22 cellular contexts compared by ENCODE assay signal in the genomic region with DNA sequence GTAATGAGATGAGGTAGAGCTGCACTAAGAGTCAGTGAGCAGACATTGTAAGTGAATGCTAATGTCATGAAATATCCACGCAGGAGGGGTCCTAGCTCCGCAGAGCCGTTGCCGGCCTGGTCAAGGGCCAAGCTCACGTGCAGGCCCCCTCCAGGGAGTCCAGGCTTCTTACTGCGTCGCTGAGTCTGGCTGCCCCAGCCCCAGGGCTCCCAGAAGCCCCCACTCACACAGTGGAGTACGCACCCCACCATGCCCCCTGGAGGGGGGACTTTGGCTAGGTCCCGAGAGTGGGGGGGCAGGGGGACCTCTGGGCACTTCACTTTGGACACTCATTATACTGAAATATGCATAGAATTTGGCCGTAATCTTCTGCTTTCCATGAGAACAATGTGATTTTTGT. TPM values are rescaled to one million over a fixed set of nuclear protein-coding genes. Genes with fewer than 3 reads are reported as not detected.
DNase-seq lines count a peak whose midpoint lies in the region; ATAC-seq and TF ChIP-seq lines count a peak whose summit lies in the region.
"Had no signal": no experiment of that assay in that cellular context is flagged by ENCODE, and none has a peak within 500 bp of the region (broad histone marks: within the 10 kb centered on the region; RNA-seq: fewer than 3 reads in every experiment).

No MANE protein-coding gene starts in this region.

- no peak overlapping the region for H3K27ac Mint-ChIP-seq in activated naive CD8-positive, alpha-beta T cell treated with anti-CD3 and anti-CD28 coated beads, Interleukin-2, amount 10 ng/mL, durations not matched to agents 7 days and 5 days
- no peak overlapping the region for H3K27ac Mint-ChIP-seq in activated naive CD8-positive, alpha-beta T cell treated with anti-CD3 and anti-CD28 coated beads for 36 hours
- no peak overlapping the region for H3K27ac Mint-ChIP-seq in WTC11
- no peak overlapping the region for H3K27ac Mint-ChIP-seq in CD8-positive, alpha-beta T cell
- H3K27ac Mint-ChIP-seq: activated CD4-positive, alpha-beta T cell treated with anti-CD3 and anti-CD28 coated beads, Interleukin-2, amount 10 ng/mL, durations not matched to agents 24 days and 14 days; activated naive CD4-positive, alpha-beta T cell treated with anti-CD3 and anti-CD28 coated beads, Interleukin-2, amount 50 U/mL, for 24 hours; stimulated activated memory B cell treated with anti-CD40 and anti-IgM and Interleukin-4, amounts not matched to agents 10 μg/mL and 1 μg/mL and 100 μg/mL, for 72 hours had no signal

- H3K4me3 Mint-ChIP-seq in activated naive CD8-positive, alpha-beta T cell treated with anti-CD3 and anti-CD28 coated beads, Interleukin-2, amount 10 ng/mL, durations not matched to agents 7 days and 5 days: no peak overlapping the region
- H3K4me3 Mint-ChIP-seq in activated naive CD8-positive, alpha-beta T cell treated with anti-CD3 and anti-CD28 coated beads for 36 hours: no peak overlapping the region
- no peak overlapping the region for H3K4me3 Mint-ChIP-seq in WTC11
- no peak overlapping the region for H3K4me3 Mint-ChIP-seq in CD8-positive, alpha-beta T cell
- H3K4me3 Mint-ChIP-seq: activated CD4-positive, alpha-beta T cell treated with anti-CD3 and anti-CD28 coated beads, Interleukin-2, amount 10 ng/mL, durations not matched to agents 24 days and 14 days; activated naive CD4-positive, alpha-beta T cell treated with anti-CD3 and anti-CD28 coated beads, Interleukin-2, amount 50 U/mL, for 24 hours; CD4-positive, CD25-positive, alpha-beta regulatory T cell; effector memory CD8-positive, alpha-beta T cell; stimulated activated memory B cell treated with anti-CD40 and anti-IgM and Interleukin-4, amounts not matched to agents 10 μg/mL and 1 μg/mL and 100 μg/mL, for 72 hours had no signal

- H3K9me3 ChIP-seq in mucosa of descending colon (peaks cover 8% of the 10 kb centered on the region), transverse colon (peaks cover 14 to 16% of the 10 kb centered on the region in 2 donors), mesenchymal stem cell (ENCODE audit: control insufficient read depth, low read length) (peaks cover 2% of the 10 kb centered on the region)
- H3K9me3 ChIP-seq in CD8-positive, alpha-beta T cell (ENCODE audit: low read length): no peaks in the 10 kb centered on the region
- H3K9me3 ChIP-seq: testis had no signal

- peaks cover 6% of the 10 kb centered on the region for H3K4me1 Mint-ChIP-seq in activated naive CD8-positive, alpha-beta T cell treated with anti-CD3 and anti-CD28 coated beads, Interleukin-2, amount 10 ng/mL, durations not matched to agents 7 days and 5 days
- peaks cover 1% of the 10 kb centered on the region for H3K4me1 Mint-ChIP-seq in activated naive CD8-positive, alpha-beta T cell treated with anti-CD3 and anti-CD28 coated beads for 36 hours
- H3K4me1 Mint-ChIP-seq in WTC11: peaks cover 6% of the 10 kb centered on the region; the same call in 1 of the 2 replicates
- peaks cover 19% of the 10 kb centered on the region for H3K4me1 Mint-ChIP-seq in CD8-positive, alpha-beta T cell (ENCODE audit: low read depth)
- H3K4me1 Mint-ChIP-seq: stimulated activated memory B cell treated with anti-CD40 and anti-IgM and Interleukin-4, amounts not matched to agents 10 μg/mL and 1 μg/mL and 100 μg/mL, for 72 hours had no signal

- POLR2A ChIA-PET in activated naive CD8-positive, alpha-beta T cell treated with anti-CD3 and anti-CD28 coated beads, Interleukin-2, amount 10 ng/mL, durations not matched to agents 7 days and 5 days (lab: Charles Lee): no interaction called here
- POLR2A ChIA-PET in WTC11 (lab: Charles Lee): no interaction called here
- POLR2A ChIA-PET in CD8-positive, alpha-beta T cell (lab: Charles Lee): no interaction called here

- peaks cover 12% of the 10 kb centered on the region for H3K79me1 ChIP-seq in mesenchymal stem cell (replicated peaks; ENCODE audit: low read length, poor library complexity, severe bottlenecking)

- H3K9ac ChIP-seq in mesenchymal stem cell (ENCODE audit: low read length): no peak overlapping the region

- intact Hi-C loops in mucosa of descending colon (cut with DNase I, micrococcal nuclease) (loop anchor here in 1 of 2 donors (10.0 kb wide), 1 partner anchor 266 kb away; no protein-coding TSS in a partner anchor), transverse colon (cut with DNase I; ENCODE audit: low total_unique reads) (loop anchor here (5.0 kb wide), 2 partner anchors 154 to 224 kb away; no protein-coding TSS in a partner anchor)
- intact Hi-C loops in CD8-positive, alpha-beta T cell (cut with DNase I, micrococcal nuclease): loop anchor here in 1 of 2 experiments (5.0 to 10.0 kb wide), 2 partner anchors 376 to 444 kb away; no protein-coding TSS in a partner anchor

- no peak for TF ChIP-seq EP300 in transverse colon (IDR thresholded peaks at IDR 0.05; ENCODE audit: low read depth)

- H3K9me3 Mint-ChIP-seq in activated naive CD8-positive, alpha-beta T cell treated with anti-CD3 and anti-CD28 coated beads, Interleukin-2, amount 10 ng/mL, durations not matched to agents 7 days and 5 days: peaks cover 3% of the 10 kb centered on the region
- H3K9me3 Mint-ChIP-seq in activated naive CD8-positive, alpha-beta T cell treated with anti-CD3 and anti-CD28 coated beads for 36 hours: peaks cover 7% of the 10 kb centered on the region
- H3K9me3 Mint-ChIP-seq in WTC11: peaks cover 12% of the 10 kb centered on the region
- H3K9me3 Mint-ChIP-seq in CD8-positive, alpha-beta T cell: peaks cover 8% of the 10 kb centered on the region
- H3K9me3 Mint-ChIP-seq: activated CD4-positive, alpha-beta T cell treated with anti-CD3 and anti-CD28 coated beads, Interleukin-2, amount 10 ng/mL, durations not matched to agents 24 days and 14 days had no signal

- TF ChIP-seq POLR2A in transverse colon (IDR thresholded peaks at IDR 0.05): no peak

- no peak overlapping the region for H2BK12ac ChIP-seq in mesenchymal stem cell (ENCODE audit: low read length in 2 of 2)

- H3K4me3 ChIP-seq in mucosa of descending colon (no peak overlapping the region), transverse colon (no peak overlapping the region), mesenchymal stem cell (ENCODE audit: insufficient read depth in 1 of 2, low read depth in 1 of 2, low read length in 2 of 2) (no peak overlapping the region)
- H3K4me3 ChIP-seq in CD8-positive, alpha-beta T cell (ENCODE audit: low read depth, low read length): no peak overlapping the region
- H3K4me3 ChIP-seq: esophagus squamous epithelium, MG63, testis had no signal

- no peak overlapping the region for H3K23ac ChIP-seq in mesenchymal stem cell (ENCODE audit: low read length in 2 of 2)

- no peak overlapping the region for H2AFZ ChIP-seq in mesenchymal stem cell (ENCODE audit: low read depth, low read length)

- no peak overlapping the region for H2BK15ac ChIP-seq in mesenchymal stem cell (ENCODE audit: low read depth, poor library complexity, severe bottlenecking)

- H2AK5ac ChIP-seq in mesenchymal stem cell (ENCODE audit: low read length, severe bottlenecking): no peak overlapping the region

- H3K14ac ChIP-seq in mesenchymal stem cell (ENCODE audit: low read length in 2 of 2): no peak overlapping the region

- in situ Hi-C loops in transverse colon (cut with MboI; ENCODE audit: low pct_ligation_motif_present in 1 of 4, low pct_unique_long_range_greater_than_20kb in 1 of 4, low sequenced_read_pairs in 3 of 4): loop anchor here (25.0 kb wide), 1 partner anchor 269 kb away; no protein-coding TSS in a partner anchor

- no peaks in the 10 kb centered on the region for H3K27me3 ChIP-seq in transverse colon
- H3K27me3 ChIP-seq in CD8-positive, alpha-beta T cell (ENCODE audit: insufficient read depth, low read length): no peaks in the 10 kb centered on the region
- H3K27me3 ChIP-seq in mesenchymal stem cell (ENCODE audit: control insufficient read depth in 1 of 2, insufficient read depth in 1 of 2, low read length in 2 of 2): no peaks in the 10 kb centered on the region
- H3K27me3 ChIP-seq: esophagus squamous epithelium, MG63, testis had no signal

- WGBS in transverse colon (ENCODE audit: low coverage in 1 of 2), 2 donors: 54% methylated on average over 7 of the region's 10 CpGs; no CpG with 5 or more reads in 1 of the 2 donors
- WGBS in mesenchymal stem cell: 78% methylated on average over 7 of the region's 10 CpGs

- H3K27me3 Mint-ChIP-seq in activated naive CD8-positive, alpha-beta T cell treated with anti-CD3 and anti-CD28 coated beads, Interleukin-2, amount 10 ng/mL, durations not matched to agents 7 days and 5 days: no peaks in the 10 kb centered on the region
- no peaks in the 10 kb centered on the region for H3K27me3 Mint-ChIP-seq in activated naive CD8-positive, alpha-beta T cell treated with anti-CD3 and anti-CD28 coated beads for 36 hours
- H3K27me3 Mint-ChIP-seq in WTC11 (ENCODE audit: low read depth): no peaks in the 10 kb centered on the region
- no peaks in the 10 kb centered on the region for H3K27me3 Mint-ChIP-seq in CD8-positive, alpha-beta T cell (ENCODE audit: low read depth)
- H3K27me3 Mint-ChIP-seq: activated CD4-positive, alpha-beta T cell treated with anti-CD3 and anti-CD28 coated beads, Interleukin-2, amount 10 ng/mL, durations not matched to agents 24 days and 14 days; activated naive CD4-positive, alpha-beta T cell treated with anti-CD3 and anti-CD28 coated beads, Interleukin-2, amount 50 U/mL, for 24 hours; CD4-positive, CD25-positive, alpha-beta regulatory T cell; effector memory CD8-positive, alpha-beta T cell; stimulated activated memory B cell treated with anti-CD40 and anti-IgM and Interleukin-4, amounts not matched to agents 10 μg/mL and 1 μg/mL and 100 μg/mL, for 72 hours had no signal

- H3K36me3 Mint-ChIP-seq in activated naive CD8-positive, alpha-beta T cell treated with anti-CD3 and anti-CD28 coated beads, Interleukin-2, amount 10 ng/mL, durations not matched to agents 7 days and 5 days: no peaks in the 10 kb centered on the region
- H3K36me3 Mint-ChIP-seq in activated naive CD8-positive, alpha-beta T cell treated with anti-CD3 and anti-CD28 coated beads for 36 hours: peaks cover 5% of the 10 kb centered on the region
- H3K36me3 Mint-ChIP-seq in WTC11: peaks cover 11% of the 10 kb centered on the region
- peaks cover 12% of the 10 kb centered on the region for H3K36me3 Mint-ChIP-seq in CD8-positive, alpha-beta T cell

- no peak for ATAC-seq in activated naive CD8-positive, alpha-beta T cell treated with anti-CD3 and anti-CD28 coated beads, Interleukin-2, amount 10 ng/mL, durations not matched to agents 7 days and 5 days (ENCODE audit: low read depth)
- ATAC-seq in WTC11 (no peak), mucosa of descending colon (no peak)
- ATAC-seq in CD8-positive, alpha-beta T cell: no peak
- ATAC-seq: effector memory CD8-positive, alpha-beta T cell had no signal

- TF ChIP-seq CTCF in WTC11 (IDR thresholded peaks at IDR 0.05): no peak
- TF ChIP-seq CTCF in mucosa of descending colon (IDR thresholded peaks at IDR 0.05): no peak
- no peak for TF ChIP-seq CTCF in transverse colon (IDR thresholded peaks at IDR 0.05)
- TF ChIP-seq CTCF in CD8-positive, alpha-beta T cell (IDR thresholded peaks at IDR 0.05): no peak

- no peak overlapping the region for H2BK120ac ChIP-seq in mesenchymal stem cell (ENCODE audit: low read depth, low read length)

- no peak overlapping the region for H2BK5ac ChIP-seq in mesenchymal stem cell (ENCODE audit: low read depth, low read length, poor library complexity, severe bottlenecking)

- CTCF ChIA-PET in WTC11 (lab: Charles Lee): interaction anchor here (1.0 to 2.8 kb wide), 4 partner anchors 12 to 262 kb away, joined by 3 to 29 read pairs (median 5); no protein-coding TSS in a partner anchor
- CTCF ChIA-PET in CD8-positive, alpha-beta T cell (lab: Charles Lee): interaction anchor here (1.3 to 3.2 kb wide), 4 partner anchors 119 to 263 kb away, joined by 3 to 28 read pairs (median 4); no protein-coding TSS in a partner anchor

- H3K4me2 ChIP-seq in mesenchymal stem cell (ENCODE audit: low read length, poor library complexity, severe bottlenecking): no peak overlapping the region

- no peak overlapping the region for H4K8ac ChIP-seq in mesenchymal stem cell (ENCODE audit: low read length)

- peak; percentile 26 for DNase-seq in activated naive CD8-positive, alpha-beta T cell treated with anti-CD3 and anti-CD28 coated beads, Interleukin-2, amount 10 ng/mL, durations not matched to agents 7 days and 5 days
- DNase-seq in activated naive CD8-positive, alpha-beta T cell treated with anti-CD3 and anti-CD28 coated beads for 36 hours: no peak
- peak; percentile 18 for DNase-seq in WTC11 (ENCODE audit: low spot score)
- peak in 2 of 3 donors; percentile 20 to 34 for DNase-seq in mucosa of descending colon
- DNase-seq in transverse colon: peak; percentile 1
- DNase-seq in C1 segment of cervical spinal cord (lab: John Stamatoyannopoulos, UW): no peak
- no peak for DNase-seq in CD8-positive, alpha-beta T cell
- no peak for DNase-seq in mesenchymal stem cell
- DNase-seq: activated CD4-positive, alpha-beta T cell treated with anti-CD3 and anti-CD28 coated beads, Interleukin-2, amount 10 ng/mL, durations not matched to agents 24 days and 14 days; activated CD8-positive, alpha-beta memory T cell treated with anti-CD3 and anti-CD28 coated beads, Interleukin-2, amount 50 U/mL, for 48 hours; CD4-positive, CD25-positive, alpha-beta regulatory T cell; DMS53; effector memory CD8-positive, alpha-beta T cell; esophagus squamous epithelium; GOT3; MG63; NCI-H1436 treated with DMSO at 0.1 percent for 48 hours; NCI-H526; stimulated activated CD4-positive, alpha-beta T cell treated with anti-CD3 and anti-CD28 coated beads, Interleukin-1b, Interleukin-23, amount 100 ng/mL, for 48 hours had no signal

- H3K4me1 ChIP-seq in mucosa of descending colon (ENCODE audit: low read depth): no peaks in the 10 kb centered on the region
- H3K4me1 ChIP-seq in transverse colon: peaks cover 0 to 8% (median 3%) of the 10 kb centered on the region in 4 donors
- peaks cover 3% of the 10 kb centered on the region for H3K4me1 ChIP-seq in CD8-positive, alpha-beta T cell (ENCODE audit: insufficient read depth, low read length)
- H3K4me1 ChIP-seq in mesenchymal stem cell (ENCODE audit: control insufficient read depth, insufficient read depth, low read depth, low read length): peaks cover 18% of the 10 kb centered on the region
- H3K4me1 ChIP-seq: testis had no signal

- no peak overlapping the region for H3K27ac ChIP-seq in transverse colon
- H3K27ac ChIP-seq in CD8-positive, alpha-beta T cell (ENCODE audit: low read depth, low read length): no peak overlapping the region
- H3K27ac ChIP-seq in mesenchymal stem cell (ENCODE audit: low read length, poor library complexity, severe bottlenecking): no peak overlapping the region
- H3K27ac ChIP-seq: esophagus squamous epithelium, testis had no signal

- no peak overlapping the region for H4K91ac ChIP-seq in mesenchymal stem cell (ENCODE audit: low read length)

- no peak overlapping the region for H3K4ac ChIP-seq in mesenchymal stem cell (ENCODE audit: low read depth in 1 of 2, low read length in 2 of 2)

- H3K36me3 ChIP-seq in mucosa of descending colon (ENCODE audit: low read depth) (no peaks in the 10 kb centered on the region), transverse colon (peaks cover 0 to 3% (median under 1%) of the 10 kb centered on the region in 4 donors), mesenchymal stem cell (ENCODE audit: control insufficient read depth in 1 of 2, insufficient read depth in 2 of 2, low read depth in 1 of 2, low read length in 2 of 2) (peaks cover 16 to 28% of the 10 kb centered on the region in 2 experiments)
- H3K36me3 ChIP-seq in CD8-positive, alpha-beta T cell (ENCODE audit: insufficient read depth, low read length): no peaks in the 10 kb centered on the region

- peak overlapping the region in 1 of 2 experiments; percentile 9 for H3K18ac ChIP-seq in mesenchymal stem cell (ENCODE audit: low read depth in 1 of 2, low read length in 2 of 2)

RNA-seq across cellular contexts. Expression of a gene that starts 59.2 kb away (rescaled TPM):
- 10 to 100 TPM; 56.7 to 56.9 TPM for total RNA-seq in activated naive CD8-positive, alpha-beta T cell treated with anti-CD3 and anti-CD28 coated beads, Interleukin-2, amount 10 ng/mL, durations not matched to agents 7 days and 5 days
- 10 to 100 TPM; 22.7 to 23.2 TPM for total RNA-seq in activated naive CD8-positive, alpha-beta T cell treated with anti-CD3 and anti-CD28 coated beads for 36 hours
- 36.4 to 37.9 TPM (median 36.6 TPM) in 3 replicates for total RNA-seq in WTC11 (2021)
- total RNA-seq in mucosa of descending colon: 10 to 100 TPM; 33.4 to 51.3 (median 48.4) TPM
- 10 to 100 TPM; 43.4 to 70.5 (median 50.3) TPM for total RNA-seq in transverse colon
- total RNA-seq in CD8-positive, alpha-beta T cell: 100 to 1,000 TPM; 159 to 167 TPM
- 10.2 TPM for polyA plus RNA-seq in mesenchymal stem cell (2013, experiment 1 of 2)
- 10.1 TPM for polyA plus RNA-seq in mesenchymal stem cell (2013, experiment 2 of 2)

Comparison
In these comparisons a context has a peak if more than half of its experiments do, and no peak if none do; other contexts are left out.
1. DNase-seq: peak in activated naive CD8-positive, alpha-beta T cell treated with anti-CD3 and anti-CD28 coated beads, Interleukin-2, amount 10 ng/mL, durations not matched to agents 7 days and 5 days (single experiment), WTC11 (single experiment), mucosa of descending colon (2 of 3) and transverse colon (single experiment); none in activated naive CD8-positive, alpha-beta T cell treated with anti-CD3 and anti-CD28 coated beads for 36 hours (single experiment), C1 segment of cervical spinal cord (0 of 14), CD8-positive, alpha-beta T cell (0 of 7) and mesenchymal stem cell (single experiment).